In the genomic region with DNA sequence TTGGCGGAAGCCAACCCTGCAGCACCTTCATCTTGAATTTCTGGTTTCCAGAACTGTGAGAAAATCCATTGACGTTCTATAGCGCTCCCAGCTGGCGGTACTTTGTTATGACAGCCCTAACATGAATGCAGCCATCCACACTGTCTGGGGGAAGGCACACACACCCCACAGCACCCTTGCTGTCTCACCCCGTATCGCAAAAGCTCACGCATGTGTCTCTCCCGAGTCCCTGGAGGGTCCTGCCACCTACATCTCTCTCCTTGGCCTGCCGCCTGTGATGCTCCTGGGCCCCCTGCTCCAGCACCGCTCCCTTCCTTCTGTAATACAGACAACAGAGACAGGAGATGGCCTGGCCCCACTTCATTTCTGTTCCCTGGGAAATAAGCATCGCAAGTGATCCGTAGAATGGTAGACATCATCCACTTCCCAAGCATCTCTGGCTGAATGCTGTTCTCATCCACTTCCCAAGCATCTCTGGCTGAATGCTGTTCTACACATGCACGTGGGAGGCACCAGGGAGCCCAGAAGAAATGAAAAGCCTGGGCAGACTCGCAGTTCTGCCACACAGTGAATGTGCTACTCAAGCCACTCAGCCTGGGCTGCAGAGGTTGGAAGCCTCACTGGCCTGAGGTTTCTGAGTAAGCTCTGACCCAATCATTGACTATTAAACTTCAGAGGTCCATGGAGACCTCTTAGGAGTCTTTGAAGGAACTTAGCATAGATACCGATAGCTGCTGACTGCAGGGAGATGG, we compare ENCODE assay signal across 14 cellular contexts. TPM values are rescaled to one million over a fixed set of nuclear protein-coding genes. Genes with fewer than 3 reads are reported as not detected.
DNase-seq lines count a peak whose midpoint lies in the region; ATAC-seq and TF ChIP-seq lines count a peak whose summit lies in the region.
"Had no signal": no experiment of that assay in that cellular context is flagged by ENCODE, and none has a peak within 500 bp of the region (broad histone marks: within the 10 kb centered on the region; RNA-seq: fewer than 3 reads in every experiment).

No MANE protein-coding gene starts in this region.

- peaks cover 45% of the 10 kb centered on the region for H3K9me3 Mint-ChIP-seq in mesothelial cell of epicardium
- H3K9me3 Mint-ChIP-seq: stimulated activated naive CD8-positive, alpha-beta T cell treated with anti-CD3 and anti-CD28 coated beads, Interleukin-15, amount 100 ng/mL, for 72 hours had no signal

- TF ChIP-seq CTCF in heart left ventricle (IDR thresholded peaks at IDR 0.05) = peak in 2 of 12 donors; percentile 7 to 11
- TF ChIP-seq CTCF in left ventricle myocardium inferior (IDR thresholded peaks at IDR 0.05; ENCODE audit: borderline replicate concordance) = no peak
- TF ChIP-seq CTCF in PC-3 (conservative IDR thresholded peaks at IDR 0.05; ENCODE audit: low read depth, low read length) = 0 out of 2 replicates have a peak, but pooled peaks have one; percentile 19
- TF ChIP-seq CTCF in mesothelial cell of epicardium (IDR thresholded peaks at IDR 0.05; ENCODE audit: unreplicated experiment) = no peak

- CTCF ChIA-PET in PC-3 (lab: Charles Lee) = no interaction called here

- H3K9ac ChIP-seq in PC-3 (ENCODE audit: low read length) = no peak overlapping the region

- POLR2A ChIA-PET in PC-3 (lab: Charles Lee; ENCODE audit: unreplicated experiment) = no interaction called here

- WGBS in heart left ventricle, 4 donors = 90 to 96% (median 93%) methylated on average over 15 of the region's 15 CpGs

- no peaks in the 10 kb centered on the region for H4K20me1 ChIP-seq in PC-3 (ENCODE audit: low read length)

- no peaks in the 10 kb centered on the region for H3K27me3 ChIP-seq in heart left ventricle
- H3K27me3 ChIP-seq in left ventricle myocardium inferior (ENCODE audit: low read depth) = no peaks in the 10 kb centered on the region
- no peaks in the 10 kb centered on the region for H3K27me3 ChIP-seq in PC-3 (ENCODE audit: low read length)

- H3K4me1 ChIP-seq in heart left ventricle (peaks cover 0 to 5% (median 0%) of the 10 kb centered on the region in 12 donors), left ventricle myocardium inferior (no peaks in the 10 kb centered on the region), PC-3 (ENCODE audit: insufficient read depth, low read length) (no peaks in the 10 kb centered on the region)

- H3K4me3 ChIP-seq in heart left ventricle (no peak overlapping the region), left ventricle myocardium inferior (no peak overlapping the region), PC-3 (ENCODE audit: low read length) (no peak overlapping the region)
- H3K4me3 ChIP-seq: smooth muscle cell had no signal

- H3K27ac ChIP-seq in heart left ventricle (no peak overlapping the region), left ventricle myocardium inferior (replicated peaks) (no peak overlapping the region), PC-3 (ENCODE audit: low read length) (no peak overlapping the region)

- no peak overlapping the region for H3K4me2 ChIP-seq in PC-3 (ENCODE audit: low read length)
- H3K4me2 ChIP-seq: smooth muscle cell had no signal

- H3K36me3 ChIP-seq in heart left ventricle (peaks cover 0 to 16% (median 10%) of the 10 kb centered on the region in 9 donors), left ventricle myocardium inferior (peaks cover 15% of the 10 kb centered on the region), PC-3 (ENCODE audit: low read depth, low read length) (peaks cover 22% of the 10 kb centered on the region)

- H3K9me3 ChIP-seq in heart left ventricle = no peaks in the 10 kb centered on the region
- H3K9me3 ChIP-seq in left ventricle myocardium inferior (replicated peaks) = no peaks in the 10 kb centered on the region
- H3K9me3 ChIP-seq in PC-3 (ENCODE audit: low read length) = no peaks in the 10 kb centered on the region

- TF ChIP-seq POLR2A in heart left ventricle (IDR thresholded peaks at IDR 0.05) = no peak

- no peaks in the 10 kb centered on the region for H3K79me2 ChIP-seq in PC-3 (ENCODE audit: low read length)

- no peaks in the 10 kb centered on the region for H3F3A ChIP-seq in PC-3 (ENCODE audit: low read length, unreplicated experiment)

- H3K9me2 ChIP-seq in PC-3 (replicated peaks; ENCODE audit: low read length) = no peaks in the 10 kb centered on the region

- no peak overlapping the region for H3K4me3 Mint-ChIP-seq in mesothelial cell of epicardium
- H3K4me3 Mint-ChIP-seq: brain; stimulated activated naive CD8-positive, alpha-beta T cell treated with anti-CD3 and anti-CD28 coated beads, Interleukin-15, amount 100 ng/mL, for 72 hours had no signal

- intact Hi-C loops in heart left ventricle (cut with DNase I) (no loop called here), left ventricle myocardium inferior (cut with micrococcal nuclease) (no loop called here), PC-3 (cut with micrococcal nuclease) (no loop called here), left ventricle myocardium superior (cut with micrococcal nuclease) (no loop called here)

- BruUV-seq in PC-3 (replicated peaks; lab: Mats Ljungman, UMichigan) = no TSS peak

- no peak overlapping the region for H3K27ac Mint-ChIP-seq in mesothelial cell of epicardium
- H3K27ac Mint-ChIP-seq: stimulated activated naive CD8-positive, alpha-beta T cell treated with anti-CD3 and anti-CD28 coated beads, Interleukin-15, amount 100 ng/mL, for 72 hours had no signal

- peaks cover 38% of the 10 kb centered on the region for H3K36me3 Mint-ChIP-seq in mesothelial cell of epicardium

- DNase-seq in heart left ventricle (no peak), left ventricle myocardium inferior (no peak), PC-3 (no peak), left ventricle myocardium superior (peak; percentile 27), T-helper 9 cell (no peak), hippocampal formation (lab: John Stamatoyannopoulos, UW) (no peak), mesothelial cell of epicardium (ENCODE audit: low spot score in 2 of 2, unreplicated experiment in 2 of 2) (no peak)
- DNase-seq: activated gamma-delta T cell treated with Interleukin-2 at 50 U/mL for 16 hours, SHP77 treated with DMSO at 0.1 percent for 48 hours, T1000 had no signal

- no peak overlapping the region for H2AFZ ChIP-seq in PC-3 (ENCODE audit: low read length)

- no peaks in the 10 kb centered on the region for H3K27me3 Mint-ChIP-seq in mesothelial cell of epicardium (ENCODE audit: low read depth)
- H3K27me3 Mint-ChIP-seq: stimulated activated naive CD8-positive, alpha-beta T cell treated with anti-CD3 and anti-CD28 coated beads, Interleukin-15, amount 100 ng/mL, for 72 hours had no signal

- ATAC-seq in heart left ventricle = peak in 3 of 4 donors; percentile 7 to 19 (median 9)
- no peak for ATAC-seq in PC-3
- peak; percentile 23 for ATAC-seq in left ventricle myocardium superior
- ATAC-seq in GM19463 (IDR thresholded peaks at IDR 0.05; ENCODE audit: unreplicated experiment) = no peak

- H3K4me1 Mint-ChIP-seq in mesothelial cell of epicardium = no peaks in the 10 kb centered on the region
- H3K4me1 Mint-ChIP-seq: brain had no signal

RNA-seq across cellular contexts. Expression of a gene that starts 29.6 kb away (rescaled TPM):
- total RNA-seq in heart left ventricle (100 to 1,000 TPM; 125 to 377 (median 189) TPM), left ventricle myocardium inferior (205 TPM), PC-3 (2014; rRNA removed) (203 and 240 TPM in 2 replicates), left ventricle myocardium superior (250 TPM), mesothelial cell of epicardium (99.6 to 104 TPM (median 102 TPM) in 3 replicates)
- polyA plus RNA-seq in heart left ventricle = 100 to 1,000 TPM; 177 to 188 TPM

RNA-seq across cellular contexts. Expression of a gene that starts 33.5 kb away (rescaled TPM):
- total RNA-seq in heart left ventricle (not detected), left ventricle myocardium inferior (not detected), PC-3 (2014; rRNA removed) (not detected in 2 replicates), left ventricle myocardium superior (not detected), mesothelial cell of epicardium (not detected in 3 replicates)
- polyA plus RNA-seq in heart left ventricle = not detected
- total RNA-seq: smooth muscle cell had no signal

RNA-seq across cellular contexts. Expression of a gene that starts 49.8 kb away (rescaled TPM):
- total RNA-seq in heart left ventricle = 10 to 100 TPM; 39.9 to 88.1 (median 69.9) TPM
- polyA plus RNA-seq in heart left ventricle = 100 to 1,000 TPM in 1 of 2 donors, 10 to 100 TPM in 1; 72.7 to 104 TPM
- 74.0 TPM for total RNA-seq in left ventricle myocardium inferior
- 343 and 360 TPM in 2 replicates for total RNA-seq in PC-3 (2014; rRNA removed)
- total RNA-seq in left ventricle myocardium superior = 79.9 TPM
- total RNA-seq in mesothelial cell of epicardium = 226 to 245 TPM (median 230 TPM) in 3 replicates

RNA-seq across cellular contexts. Expression of a gene that starts 54.2 kb away (rescaled TPM):
- total RNA-seq in heart left ventricle = not detected
- polyA plus RNA-seq in heart left ventricle = not detected
- not detected for total RNA-seq in left ventricle myocardium inferior
- not detected in 2 replicates for total RNA-seq in PC-3 (2014; rRNA removed)
- not detected for total RNA-seq in left ventricle myocardium superior
- not detected in 3 replicates for total RNA-seq in mesothelial cell of epicardium
- total RNA-seq: smooth muscle cell had no signal
- polyA plus RNA-seq: smooth muscle cell had no signal

RNA-seq across cellular contexts. Expression of a gene that starts 56.7 kb away (rescaled TPM):
- total RNA-seq in heart left ventricle (10 to 100 TPM; 11.7 to 25.8 (median 16.5) TPM), left ventricle myocardium inferior (14.6 TPM), PC-3 (2014; rRNA removed) (36.0 and 41.4 TPM in 2 replicates), left ventricle myocardium superior (16.8 TPM), mesothelial cell of epicardium (20.8 to 24.0 TPM (median 23.6 TPM) in 3 replicates)
- polyA plus RNA-seq in heart left ventricle = 10 to 100 TPM; 11.9 to 27.7 TPM

Comparison
In these comparisons a context has a peak if more than half of its experiments do, and no peak if none do; other contexts are left out.
1. ATAC-seq: peak in heart left ventricle (3 of 4) and left ventricle myocardium superior (single experiment); none in PC-3 (single experiment) and GM19463 (single experiment).